In the genomic region with DNA sequence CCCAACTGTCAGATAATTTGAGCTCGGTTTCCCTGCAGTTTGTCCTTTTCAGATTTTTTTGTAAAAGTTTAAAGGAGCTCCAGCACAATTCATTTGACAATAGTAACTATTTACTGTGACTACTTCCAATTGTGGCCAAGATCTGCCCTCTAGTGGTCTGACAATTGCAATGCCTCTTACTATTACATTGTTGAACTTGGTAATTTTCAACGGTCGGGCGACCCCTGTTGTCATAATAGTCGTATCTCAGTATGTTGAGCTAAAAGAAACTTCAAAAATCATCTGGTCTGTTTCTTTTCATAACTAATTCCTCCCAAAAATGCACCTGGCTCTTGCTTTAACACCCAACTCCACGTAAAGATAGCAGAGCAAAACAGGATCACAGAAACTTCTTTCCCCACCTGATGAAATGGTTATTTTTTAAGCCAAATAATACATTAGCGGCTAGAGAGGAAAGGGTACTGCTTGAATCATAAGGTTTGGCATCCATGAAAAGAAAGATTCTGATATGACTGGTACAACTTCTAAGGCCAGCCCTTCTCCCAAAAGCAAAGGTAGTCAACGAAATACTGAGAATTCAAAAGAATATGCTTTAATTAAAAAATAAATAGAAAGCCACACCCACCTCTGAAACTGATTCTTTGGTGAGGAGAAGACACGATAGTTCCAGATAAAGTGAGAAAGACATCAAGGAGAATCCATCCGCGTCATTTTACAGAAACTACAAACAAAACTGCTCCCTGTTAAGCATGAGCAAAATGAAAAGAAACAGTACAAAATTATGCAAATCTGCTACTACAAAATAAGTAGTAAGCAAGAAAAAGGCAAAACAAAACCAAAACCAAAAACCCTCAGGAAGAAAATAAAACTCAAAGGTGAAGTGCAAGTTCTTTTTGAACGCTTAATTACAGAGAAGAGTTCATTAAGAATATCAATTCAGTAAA, we compare ENCODE assay signal across 8 cellular contexts.
A peak's percentile ranks its signal among the peaks of the same experiment; 100 is the strongest.
DNase-seq lines count a peak whose midpoint lies in the region; ATAC-seq and TF ChIP-seq lines count a peak whose summit lies in the region.

No MANE protein-coding gene starts in this region.

- POLR2A ChIA-PET in PC-9 (lab: Charles Lee; ENCODE audit: unreplicated experiment), result interaction anchor here (0.5 to 0.8 kb wide), 2 partner anchors 182 to 1867 kb away, joined by 3 to 42 read pairs; no protein-coding TSS in a partner anchor

- H3K4me3 ChIP-seq in PC-9, result no peak overlapping the region
- H3K4me3 ChIP-seq in neuronal stem cell (ENCODE audit: low read length in 2 of 2), result no peak overlapping the region
- H3K4me3 ChIP-seq in subcutaneous abdominal adipose tissue (ENCODE audit: low read depth in 1 of 5, low read length in 5 of 5), result peak overlapping the region in 3 of 5 donors; percentile 1 to 47 (median 26)

- no peak overlapping the region for H3K23ac ChIP-seq in neuronal stem cell (ENCODE audit: low read depth, low read length, poor library complexity)

- no CpG with 5 or more reads among the region's 12 CpGs for WGBS in neuronal stem cell (ENCODE audit: extremely low coverage in 2 of 2, insufficient read length in 2 of 2, insufficient replicate concordance in 1 of 2), 2 donors

- H3K9ac ChIP-seq in neuronal stem cell (ENCODE audit: low read depth, low read length, poor library complexity) (no peak overlapping the region), subcutaneous abdominal adipose tissue (ENCODE audit: low read length in 5 of 5) (no peak overlapping the region)

- peak; percentile 95 for TF ChIP-seq CTCF in PC-9 (conservative IDR thresholded peaks at IDR 0.05)

- no peaks in the 10 kb centered on the region for H3K79me1 ChIP-seq in neuronal stem cell (ENCODE audit: low read depth, low read length)

- H2BK5ac ChIP-seq in neuronal stem cell (ENCODE audit: low read length), result no peak overlapping the region

- no peak overlapping the region for H3K4ac ChIP-seq in neuronal stem cell (ENCODE audit: low read length)

- H2BK15ac ChIP-seq in neuronal stem cell (ENCODE audit: low read length), result no peak overlapping the region

- H3K79me2 ChIP-seq in PC-9 (ENCODE audit: low read depth), result no peaks in the 10 kb centered on the region

- no peak overlapping the region for H3K14ac ChIP-seq in neuronal stem cell (ENCODE audit: low read length)

- H4K91ac ChIP-seq in neuronal stem cell (ENCODE audit: low read depth, low read length, poor library complexity), result no peak overlapping the region

- no peak overlapping the region for H2BK120ac ChIP-seq in neuronal stem cell (ENCODE audit: low read depth, low read length)

- H4K8ac ChIP-seq in neuronal stem cell (ENCODE audit: low read depth, low read length), result no peak overlapping the region

- H2AFZ ChIP-seq in PC-9 (no peak overlapping the region), neuronal stem cell (ENCODE audit: low read length) (no peak overlapping the region)

- BruUV-seq in PC-9 (replicated peaks; lab: Mats Ljungman, UMichigan), result no TSS peak

- CTCF ChIA-PET in PC-9 (lab: Charles Lee), result interaction anchor here (0.6 to 5.5 kb wide), 37 partner anchors 9 to 873 kb away, joined by 3 to 50 read pairs (median 4); a partner anchor contains a TSS

- intact Hi-C loops in PC-9 (cut with micrococcal nuclease; ENCODE audit: unreplicated experiment), result loop anchor here (1.0 to 10.0 kb wide), 5 partner anchors 287 to 834 kb away; no protein-coding TSS in a partner anchor

- H3K4me1 ChIP-seq in PC-9 (replicated peaks; ENCODE audit: insufficient read depth), result peaks cover 27% of the 10 kb centered on the region
- no peaks in the 10 kb centered on the region for H3K4me1 ChIP-seq in neuronal stem cell (ENCODE audit: control insufficient read depth in 2 of 2, insufficient read depth in 1 of 2, low read depth in 1 of 2, low read length in 2 of 2)
- peaks cover 2 to 12% (median 12%) of the 10 kb centered on the region in 5 donors for H3K4me1 ChIP-seq in subcutaneous abdominal adipose tissue (ENCODE audit: control insufficient read depth in 5 of 5, insufficient read depth in 5 of 5, low read length in 5 of 5)

- no peaks in the 10 kb centered on the region for H4K20me1 ChIP-seq in PC-9 (ENCODE audit: insufficient read depth)

- peak; percentile 84 for DNase-seq in Daoy (ENCODE audit: low read depth)
- DNase-seq in KG1 (lab: John Stamatoyannopoulos, UW), result peak; percentile 8
- DNase-seq in PC-9, result peak; percentile 65 to 69
- DNase-seq in activated T-cell treated with anti-CD3 and anti-CD28 coated beads, Interleukin-2, amount 50 U/mL, for 1 hour, result peak; percentile 33
- DNase-seq in fibroblast of gingiva (ENCODE audit: low read depth), result peak; percentile 78
- DNase-seq in neuronal stem cell (ENCODE audit: low spot score), result peak; percentile 69

- H3K9me2 ChIP-seq in PC-9 (ENCODE audit: insufficient read depth), result no peaks in the 10 kb centered on the region

- H3K4me2 ChIP-seq in PC-9 (0 out of 2 replicates have a peak overlapping the region, but pooled peaks have one; percentile 1), neuronal stem cell (ENCODE audit: insufficient read depth, low read length, poor library complexity, severe bottlenecking) (no peak overlapping the region)

- H3K27ac ChIP-seq in PC-9, result no peak overlapping the region
- no peak overlapping the region for H3K27ac ChIP-seq in neuronal stem cell (replicated peaks; ENCODE audit: low read length)
- no peak overlapping the region for H3K27ac ChIP-seq in subcutaneous abdominal adipose tissue (ENCODE audit: low read depth, low read length)

- H2AK5ac ChIP-seq in neuronal stem cell (ENCODE audit: low read depth, low read length), result no peak overlapping the region

- H3K27me3 ChIP-seq in PC-9 (ENCODE audit: insufficient read depth, low read depth) (no peaks in the 10 kb centered on the region), neuronal stem cell (ENCODE audit: control insufficient read depth in 3 of 3, insufficient read depth in 3 of 3, low read depth in 1 of 3, low read length in 3 of 3) (no peaks in the 10 kb centered on the region), subcutaneous abdominal adipose tissue (ENCODE audit: control insufficient read depth in 5 of 5, insufficient read depth in 4 of 5, low read length in 5 of 5) (no peaks in the 10 kb centered on the region)

- peak; percentile 93 for ATAC-seq in GM21786 (IDR thresholded peaks at IDR 0.05; ENCODE audit: unreplicated experiment)

- no peak overlapping the region for H2BK12ac ChIP-seq in neuronal stem cell (ENCODE audit: low read length)

- H3K36me3 ChIP-seq in PC-9 (ENCODE audit: low read depth) (no peaks in the 10 kb centered on the region), neuronal stem cell (replicated peaks in 1 of 2; ENCODE audit: control insufficient read depth in 2 of 2, insufficient read depth in 2 of 2, low read length in 2 of 2) (no peaks in the 10 kb centered on the region), subcutaneous abdominal adipose tissue (ENCODE audit: control insufficient read depth in 5 of 5, insufficient read depth in 5 of 5, low read length in 5 of 5) (no peaks in the 10 kb centered on the region)

- no peaks in the 10 kb centered on the region for H3K9me3 ChIP-seq in PC-9 (ENCODE audit: insufficient read depth, low read depth)
- no peaks in the 10 kb centered on the region for H3K9me3 ChIP-seq in neuronal stem cell (replicated peaks in 1 of 2; ENCODE audit: control insufficient read depth in 2 of 2, insufficient read depth in 1 of 2, low read depth in 1 of 2, low read length in 2 of 2)
- no peaks in the 10 kb centered on the region for H3K9me3 ChIP-seq in subcutaneous abdominal adipose tissue (ENCODE audit: control insufficient read depth in 5 of 5, low read length in 5 of 5)

- H3K18ac ChIP-seq in neuronal stem cell (ENCODE audit: low read length), result no peak overlapping the region

- H3F3A ChIP-seq in PC-9 (ENCODE audit: insufficient read depth, low read depth), result no peaks in the 10 kb centered on the region

Comparison
In these comparisons a context has a peak if more than half of its experiments do, and no peak if none do; other contexts are left out.
1. DNase-seq: peak in every context shown above with its lines; median percentile 84 in Daoy; 78 in fibroblast of gingiva; 69 in neuronal stem cell; 67 in PC-9; 33 in activated T-cell treated with anti-CD3 and anti-CD28 coated beads, Interleukin-2, amount 50 U/mL, for 1 hour; 8 in KG1.
2. H3K4me3 ChIP-seq: peak in subcutaneous abdominal adipose tissue (3 of 5); none in PC-9 (single experiment) and neuronal stem cell (0 of 2).